In genomic region chr1:19737413-19737812, GRCh38 we compare ENCODE assay signal across 13 cellular contexts.
DNase-seq lines count a peak whose midpoint lies in the region; ATAC-seq, FAIRE-seq and TF ChIP-seq lines count a peak whose summit lies in the region.
"Had no signal": no experiment of that assay in that cellular context is flagged by ENCODE, and none has a peak within 500 bp of the region (broad histone marks: within the 10 kb centered on the region; RNA-seq: fewer than 3 reads in every experiment).

No MANE protein-coding gene starts in this region.

- H3K4me3 ChIP-seq in cardiac muscle cell (no peak overlapping the region), left ventricle myocardium inferior (no peak overlapping the region), keratinocyte (ENCODE audit: control insufficient read depth in 2 of 3, extremely low read depth in 1 of 3, insufficient read depth in 2 of 3, low read depth in 1 of 3, low read length in 3 of 3) (no peak overlapping the region), testis (no peak overlapping the region)
- no peak overlapping the region for H3K4me3 ChIP-seq in effector memory CD4-positive, alpha-beta T cell (ENCODE audit: insufficient read depth, low read depth, low read length, poor library complexity, severe bottlenecking)
- H3K4me3 ChIP-seq: right lobe of liver, uterus had no signal

- H3K4me1 Mint-ChIP-seq in progenitor cell of endocrine pancreas (ENCODE audit: low read depth), result no peaks in the 10 kb centered on the region
- H3K4me1 Mint-ChIP-seq: central memory CD8-positive, alpha-beta T cell; memory B cell had no signal

- peak; percentile 59 for FAIRE-seq in keratinocyte (lab: Jason Lieb, UNC)

- no peaks in the 10 kb centered on the region for H3K4me1 ChIP-seq in cardiac muscle cell (ENCODE audit: low read depth)
- peaks cover 39% of the 10 kb centered on the region for H3K4me1 ChIP-seq in left ventricle myocardium inferior
- H3K4me1 ChIP-seq in keratinocyte (ENCODE audit: control insufficient read depth, extremely low read depth, insufficient read depth, low read length), result peaks cover 7% of the 10 kb centered on the region
- H3K4me1 ChIP-seq in testis, result peaks cover 8% of the 10 kb centered on the region
- H3K4me1 ChIP-seq in effector memory CD4-positive, alpha-beta T cell (ENCODE audit: control insufficient read depth, insufficient read depth, low read length, poor library complexity, severe bottlenecking), result no peaks in the 10 kb centered on the region

- H4K20me1 ChIP-seq in keratinocyte (ENCODE audit: control insufficient read depth, extremely low read depth, insufficient read depth, low read length), result no peaks in the 10 kb centered on the region

- no peak overlapping the region for H2AFZ ChIP-seq in keratinocyte (ENCODE audit: control insufficient read depth, low read length)

- H3K4me2 ChIP-seq in keratinocyte (ENCODE audit: control insufficient read depth, extremely low read depth, insufficient read depth, low read depth, low read length), result no peak overlapping the region

- H3K27ac ChIP-seq in cardiac muscle cell (no peak overlapping the region), left ventricle myocardium inferior (replicated peaks) (no peak overlapping the region), keratinocyte (ENCODE audit: control insufficient read depth, insufficient read depth, low read length) (no peak overlapping the region), testis (no peak overlapping the region)
- no peak overlapping the region for H3K27ac ChIP-seq in effector memory CD4-positive, alpha-beta T cell (ENCODE audit: insufficient read depth, low read length, poor library complexity, severe bottlenecking)
- H3K27ac ChIP-seq: right lobe of liver had no signal

- H3K79me2 ChIP-seq in keratinocyte (ENCODE audit: control insufficient read depth, insufficient read depth, low read length), result no peaks in the 10 kb centered on the region

- H3K36me3 Mint-ChIP-seq in progenitor cell of endocrine pancreas (ENCODE audit: insufficient read depth), result peaks cover 9% of the 10 kb centered on the region

- peak; percentile 13 for TF ChIP-seq CTCF in cardiac muscle cell (IDR thresholded peaks at IDR 0.05; ENCODE audit: low read depth, low read length)
- no peak for TF ChIP-seq CTCF in left ventricle myocardium inferior (IDR thresholded peaks at IDR 0.05; ENCODE audit: borderline replicate concordance)
- TF ChIP-seq CTCF in keratinocyte (optimal IDR thresholded peaks at IDR 0.05 in 1 of 3, IDR thresholded peaks at IDR 0.05 in 1 of 3, conservative IDR thresholded peaks at IDR 0.05 in 1 of 3; ENCODE audit: extremely low read depth in 1 of 3, insufficient read depth in 2 of 3, low read length in 3 of 3), result peak; percentile 24 to 65 (median 25)
- TF ChIP-seq CTCF in progenitor cell of endocrine pancreas (IDR thresholded peaks at IDR 0.05; ENCODE audit: unreplicated experiment), result no peak
- no peak for TF ChIP-seq CTCF in testis (IDR thresholded peaks at IDR 0.05)

- H3K9me1 ChIP-seq in keratinocyte (ENCODE audit: control insufficient read depth, extremely low read depth, insufficient read depth, low read length), result no peaks in the 10 kb centered on the region

- no peak for DNase-seq in cardiac muscle cell (ENCODE audit: low read depth in 1 of 2, low spot score in 1 of 2)
- no peak for DNase-seq in left ventricle myocardium inferior
- peak; percentile 52 for DNase-seq in amniotic epithelial cell (ENCODE audit: low read depth)
- no peak for DNase-seq in keratinocyte (ENCODE audit: low read depth, low spot score)
- no peak for DNase-seq in progenitor cell of endocrine pancreas (ENCODE audit: low spot score, unreplicated experiment)
- no peak for DNase-seq in testis
- DNase-seq in effector memory CD4-positive, alpha-beta T cell, result no peak
- DNase-seq: foreskin melanocyte, uterus had no signal

- 76 to 90% methylated on average over 7 of the region's 7 CpGs for WGBS in testis, 2 donors

- no peak overlapping the region for H3K9ac ChIP-seq in keratinocyte (ENCODE audit: control insufficient read depth, extremely low read depth, insufficient read depth, low read length)

- no peak overlapping the region for H3K27ac Mint-ChIP-seq in progenitor cell of endocrine pancreas
- H3K27ac Mint-ChIP-seq: memory B cell had no signal

- H3K9me3 ChIP-seq in cardiac muscle cell (ENCODE audit: low read depth) (no peaks in the 10 kb centered on the region), left ventricle myocardium inferior (replicated peaks) (peaks cover 11% of the 10 kb centered on the region), keratinocyte (ENCODE audit: control insufficient read depth, low read depth, low read length) (no peaks in the 10 kb centered on the region), testis (no peaks in the 10 kb centered on the region)
- no peaks in the 10 kb centered on the region for H3K9me3 ChIP-seq in effector memory CD4-positive, alpha-beta T cell (ENCODE audit: control insufficient read depth, low read length)
- H3K9me3 ChIP-seq: right lobe of liver, uterus had no signal

- no peaks in the 10 kb centered on the region for H3K27me3 Mint-ChIP-seq in progenitor cell of endocrine pancreas
- H3K27me3 Mint-ChIP-seq: central memory CD8-positive, alpha-beta T cell; memory B cell had no signal

- dilution Hi-C loops in keratinocyte (cut with MboI; ENCODE audit: extremely low pct_ligation_motif_present, low sequenced_read_pairs), result no loop called here

- H3K27me3 ChIP-seq in cardiac muscle cell (peaks cover 24% of the 10 kb centered on the region), left ventricle myocardium inferior (ENCODE audit: low read depth) (no peaks in the 10 kb centered on the region), keratinocyte (ENCODE audit: control insufficient read depth, extremely low read depth, insufficient read depth, low read length) (no peaks in the 10 kb centered on the region), testis (no peaks in the 10 kb centered on the region)
- H3K27me3 ChIP-seq in effector memory CD4-positive, alpha-beta T cell (replicated peaks; ENCODE audit: control insufficient read depth, insufficient read depth, low read length, poor library complexity, severe bottlenecking), result no peaks in the 10 kb centered on the region
- H3K27me3 ChIP-seq: right lobe of liver, uterus had no signal

- no peak overlapping the region for H3K4me3 Mint-ChIP-seq in progenitor cell of endocrine pancreas (ENCODE audit: low read depth)
- H3K4me3 Mint-ChIP-seq: central memory CD8-positive, alpha-beta T cell; memory B cell had no signal

- no peaks in the 10 kb centered on the region for H3K9me3 Mint-ChIP-seq in progenitor cell of endocrine pancreas (ENCODE audit: low read depth)
- H3K9me3 Mint-ChIP-seq: central memory CD8-positive, alpha-beta T cell; memory B cell had no signal

- no peak for TF ChIP-seq POLR2A in testis (IDR thresholded peaks at IDR 0.05)

- intact Hi-C loops in left ventricle myocardium inferior (cut with micrococcal nuclease), result no loop called here
- intact Hi-C loops in testis (cut with DNase I; ENCODE audit: low total_unique reads), result no loop called here

- no peak for ATAC-seq in GM21576 (IDR thresholded peaks at IDR 0.05; ENCODE audit: unreplicated experiment)

- H3K36me3 ChIP-seq in cardiac muscle cell (no peaks in the 10 kb centered on the region), left ventricle myocardium inferior (peaks cover 21% of the 10 kb centered on the region), keratinocyte (ENCODE audit: control insufficient read depth in 2 of 2, extremely low read depth in 1 of 2, insufficient read depth in 2 of 2, low read length in 2 of 2) (no peaks in the 10 kb centered on the region), testis (ENCODE audit: low read depth, missing control alignments) (no peaks in the 10 kb centered on the region)
- peaks cover 21% of the 10 kb centered on the region for H3K36me3 ChIP-seq in effector memory CD4-positive, alpha-beta T cell (ENCODE audit: control insufficient read depth, insufficient read depth, low read length)
- H3K36me3 ChIP-seq: right lobe of liver, uterus had no signal

Comparison
In these comparisons a context has a peak if more than half of its experiments do, and no peak if none do; other contexts are left out.
1. CTCF ChIP-seq: peak in cardiac muscle cell (single experiment) and keratinocyte (3 of 3); none in left ventricle myocardium inferior (single experiment), progenitor cell of endocrine pancreas (single experiment) and testis (0 of 3).